Comparison of ENCODE assay signal across 8 cellular contexts in genomic region chr18:28176933-28177827, GRCh38. TPM values are rescaled to one million over a fixed set of nuclear protein-coding genes. Genes with fewer than 3 reads are reported as not detected.
DNase-seq lines count a peak whose midpoint lies in the region; ATAC-seq, FAIRE-seq and TF ChIP-seq lines count a peak whose summit lies in the region.

TSS of gene CDH2 (minus strand) at chr18:28177130. CDS start at chr18:28177022, 108 bp downstream.

- TF ChIP-seq CTCF in A549 (IDR thresholded peaks at IDR 0.05): no peak; the same call in 2 of the 3 replicates

- 0% methylated on average over 2 of the region's 108 CpGs for WGBS in A549 (ENCODE audit: missing lambda C conversion rate)

- H3K4me3 ChIP-seq in A549: peak within 1 kb of the TSS; percentile 83

- peaks cover 5% of the 10 kb centered on the region for H3K4me1 Mint-ChIP-seq in activated CD8-positive, alpha-beta memory T cell treated with anti-CD3 and anti-CD28 coated beads, Interleukin-2, amount 10 ng/mL, durations not matched to agents 7 days and 5 days
- H3K4me1 Mint-ChIP-seq in naive thymus-derived CD8-positive, alpha-beta T cell: peaks cover 9 to 16% (median 14%) of the 10 kb centered on the region in 4 donors

- no peak within 1 kb of the TSS for H3K4me3 Mint-ChIP-seq in activated CD8-positive, alpha-beta memory T cell treated with anti-CD3 and anti-CD28 coated beads, Interleukin-2, amount 10 ng/mL, durations not matched to agents 7 days and 5 days
- H3K4me3 Mint-ChIP-seq in naive thymus-derived CD8-positive, alpha-beta T cell: peak within 1 kb of the TSS; percentile 53 to 86 (median 71)

- no peak for TF ChIP-seq RAD21 in A549 (conservative IDR thresholded peaks at IDR 0.05 in 1 of 2, IDR thresholded peaks at IDR 0.05 in 1 of 2)

- no peak for TF ChIP-seq EP300 in A549 (IDR thresholded peaks at IDR 0.05)

- H3K4me2 ChIP-seq in A549: peak within 1 kb of the TSS; percentile 92

- ATAC-seq in A549: peak; percentile 70 to 76
- ATAC-seq in GM18502 (IDR thresholded peaks at IDR 0.05; ENCODE audit: poor library complexity, unreplicated experiment): peak; percentile 48
- peak; percentile 27 for ATAC-seq in activated CD8-positive, alpha-beta memory T cell treated with anti-CD3 and anti-CD28 coated beads, Interleukin-2, amount 10 ng/mL, durations not matched to agents 7 days and 5 days
- ATAC-seq in naive thymus-derived CD8-positive, alpha-beta T cell: no peak
- ATAC-seq in HG02938 (IDR thresholded peaks at IDR 0.05; ENCODE audit: unreplicated experiment): no peak
- no peak for ATAC-seq in HG03457 (IDR thresholded peaks at IDR 0.05; ENCODE audit: unreplicated experiment)

- CTCF ChIA-PET in A549 (lab: Yijun Ruan, JAX): interaction anchor here (0.9 kb wide), 1 partner anchor 141 kb away, joined by 3 read pairs; no protein-coding TSS in a partner anchor
- CTCF ChIA-PET in activated CD8-positive, alpha-beta memory T cell treated with anti-CD3 and anti-CD28 coated beads, Interleukin-2, amount 10 ng/mL, durations not matched to agents 7 days and 5 days (lab: Charles Lee): no interaction called here

- FAIRE-seq in A549 (lab: Jason Lieb, UNC): no peak

- H3K4me1 ChIP-seq in A549: peaks cover 34% of the 10 kb centered on the region

- peak; percentile 75 for TF ChIP-seq POLR2A in A549 (IDR thresholded peaks at IDR 0.05; ENCODE audit: low read length)

- H3K9me3 Mint-ChIP-seq in activated CD8-positive, alpha-beta memory T cell treated with anti-CD3 and anti-CD28 coated beads, Interleukin-2, amount 10 ng/mL, durations not matched to agents 7 days and 5 days (ENCODE audit: low read depth): peaks cover 3% of the 10 kb centered on the region
- H3K9me3 Mint-ChIP-seq in naive thymus-derived CD8-positive, alpha-beta T cell: peaks cover 0 to 13% (median 2%) of the 10 kb centered on the region in 9 donors

- peak within 1 kb of the TSS; percentile 61 for H3K27ac Mint-ChIP-seq in activated CD8-positive, alpha-beta memory T cell treated with anti-CD3 and anti-CD28 coated beads, Interleukin-2, amount 10 ng/mL, durations not matched to agents 7 days and 5 days
- H3K27ac Mint-ChIP-seq in naive thymus-derived CD8-positive, alpha-beta T cell: no peak within 1 kb of the TSS

- POLR2A ChIA-PET in A549 (lab: Yijun Ruan, JAX): interaction anchor here (0.5 to 1.4 kb wide), 6 partner anchors 65 to 574 kb away, joined by 3 read pairs; no protein-coding TSS in a partner anchor
- POLR2A ChIA-PET in naive thymus-derived CD8-positive, alpha-beta T cell (lab: Charles Lee): no interaction called here

- DNase-seq in A549 (ENCODE audit: low read depth in 1 of 2, low spot score in 1 of 2): peak; percentile 66 to 86
- DNase-seq in NCI-H2029 (lab: John Stamatoyannopoulos, UW): peak; percentile 67
- no peak for DNase-seq in activated CD8-positive, alpha-beta memory T cell treated with anti-CD3 and anti-CD28 coated beads, Interleukin-2, amount 10 ng/mL, durations not matched to agents 7 days and 5 days
- DNase-seq in fibroblast of the conjunctiva (ENCODE audit: low read depth): peak; percentile 51
- no peak for DNase-seq in naive thymus-derived CD8-positive, alpha-beta T cell

- H3K27me3 Mint-ChIP-seq in activated CD8-positive, alpha-beta memory T cell treated with anti-CD3 and anti-CD28 coated beads, Interleukin-2, amount 10 ng/mL, durations not matched to agents 7 days and 5 days: peaks cover 40% of the 10 kb centered on the region
- peaks cover 22 to 53% (median 40%) of the 10 kb centered on the region in 5 donors for H3K27me3 Mint-ChIP-seq in naive thymus-derived CD8-positive, alpha-beta T cell

- H3K27ac ChIP-seq in A549: peak within 1 kb of the TSS; percentile 93 to 95

- no peaks in the 10 kb centered on the region for H3K9me3 ChIP-seq in A549

- H3K36me3 Mint-ChIP-seq in activated CD8-positive, alpha-beta memory T cell treated with anti-CD3 and anti-CD28 coated beads, Interleukin-2, amount 10 ng/mL, durations not matched to agents 7 days and 5 days: peaks cover 10% of the 10 kb centered on the region
- H3K36me3 Mint-ChIP-seq in naive thymus-derived CD8-positive, alpha-beta T cell: peaks cover 0 to 12% (median 9%) of the 10 kb centered on the region in 3 donors

TF ChIP-seq in A549, 52 proteins besides CTCF, POLR2A, EP300 and RAD21:
- TF ChIP-seq JUN (IDR thresholded peaks at IDR 0.05) (peak; percentile 39 to 42; a peak in 2 of 5 replicates), MAZ (IDR thresholded peaks at IDR 0.05; ENCODE audit: borderline replicate concordance, low read depth, low read length) (no peak), EHMT2 (IDR thresholded peaks at IDR 0.05; ENCODE audit: low read depth) (no peak)

RNA-seq across cellular contexts. Expression of gene CDH2, which starts in this region (rescaled TPM):
- polyA plus RNA-seq in A549 (2011; rRNA removed) (71.9 and 73.3 TPM in 2 replicates), A549 (2017; fragmentation: RNase III; extraction: RNeasy Plus Mini Kit Qiagen cat#74134 plus additional on column Dnase treatment) (49.8 to 56.6 TPM (median 54.0 TPM) in 3 replicates)
- 17.1 and 19.1 TPM in 2 replicates for polyA plus RNA-seq in A549 (2012; cell fraction: cytosol; rRNA removed)
- polyA plus RNA-seq in A549 (2012; cell fraction: nucleus; rRNA removed): 25.5 and 34.7 TPM in 2 replicates
- 77.6 and 82.7 TPM in 2 replicates for polyA minus RNA-seq in A549 (2011; rRNA and poly(A)+ RNA removed)
- under 1 TPM in 1 of 2 experiments, not detected in 1; 0.14 TPM for total RNA-seq in activated CD8-positive, alpha-beta memory T cell treated with anti-CD3 and anti-CD28 coated beads, Interleukin-2, amount 10 ng/mL, durations not matched to agents 7 days and 5 days
- not detected for total RNA-seq in naive thymus-derived CD8-positive, alpha-beta T cell
- polyA plus RNA-seq in naive thymus-derived CD8-positive, alpha-beta T cell: not detected

Comparison
In these comparisons a context has a peak if more than half of its experiments do, and no peak if none do; other contexts are left out.
1. RNA of gene CDH2 (polyA plus RNA-seq): 17.1 to 73.3 TPM in A549; not detected in naive thymus-derived CD8-positive, alpha-beta T cell; every median in the first group is over 10 times any median in the second.
2. Peak in ATAC-seq in activated CD8-positive, alpha-beta memory T cell treated with anti-CD3 and anti-CD28 coated beads, Interleukin-2, amount 10 ng/mL, durations not matched to agents 7 days and 5 days; RNA of the gene not detected or under 1 TPM.
3. ATAC-seq: peak in A549 (2 of 2) and GM18502 (single experiment); none in naive thymus-derived CD8-positive, alpha-beta T cell (0 of 2), HG02938 (single experiment) and HG03457 (single experiment).
4. DNase-seq: peak in A549 (2 of 2), NCI-H2029 (single experiment) and fibroblast of the conjunctiva (single experiment); none in activated CD8-positive, alpha-beta memory T cell treated with anti-CD3 and anti-CD28 coated beads, Interleukin-2, amount 10 ng/mL, durations not matched to agents 7 days and 5 days (single experiment) and naive thymus-derived CD8-positive, alpha-beta T cell (0 of 10).